In the genomic region with DNA sequence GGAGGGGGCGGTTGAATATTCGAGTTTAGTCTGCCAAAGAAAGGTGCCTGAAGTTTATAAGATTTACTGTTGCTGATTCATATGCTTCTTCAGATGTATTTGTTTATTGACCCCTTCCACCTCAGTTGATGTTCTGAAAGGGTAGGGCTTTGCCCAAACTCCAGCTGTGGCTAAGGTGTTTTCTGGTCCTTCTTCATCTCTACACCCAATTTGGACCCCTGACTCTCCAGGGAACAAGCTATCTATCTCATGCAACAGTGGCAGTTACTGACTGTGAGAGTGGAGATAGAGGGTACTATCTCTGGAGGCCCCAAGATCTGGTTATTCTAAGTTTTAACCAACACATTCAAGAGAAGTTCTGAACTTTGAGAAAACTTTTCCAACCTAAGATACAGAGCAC, we compare ENCODE assay signal across 1 cellular context.
TF ChIP-seq lines count a peak whose summit lies in the region.

No MANE protein-coding gene starts in this region.

TF ChIP-seq in K562, 482 proteins besides CTCF, POLR2A, EP300 and RAD21 (continued from another document and continues in another):
- TF ChIP-seq, protein P1, sequence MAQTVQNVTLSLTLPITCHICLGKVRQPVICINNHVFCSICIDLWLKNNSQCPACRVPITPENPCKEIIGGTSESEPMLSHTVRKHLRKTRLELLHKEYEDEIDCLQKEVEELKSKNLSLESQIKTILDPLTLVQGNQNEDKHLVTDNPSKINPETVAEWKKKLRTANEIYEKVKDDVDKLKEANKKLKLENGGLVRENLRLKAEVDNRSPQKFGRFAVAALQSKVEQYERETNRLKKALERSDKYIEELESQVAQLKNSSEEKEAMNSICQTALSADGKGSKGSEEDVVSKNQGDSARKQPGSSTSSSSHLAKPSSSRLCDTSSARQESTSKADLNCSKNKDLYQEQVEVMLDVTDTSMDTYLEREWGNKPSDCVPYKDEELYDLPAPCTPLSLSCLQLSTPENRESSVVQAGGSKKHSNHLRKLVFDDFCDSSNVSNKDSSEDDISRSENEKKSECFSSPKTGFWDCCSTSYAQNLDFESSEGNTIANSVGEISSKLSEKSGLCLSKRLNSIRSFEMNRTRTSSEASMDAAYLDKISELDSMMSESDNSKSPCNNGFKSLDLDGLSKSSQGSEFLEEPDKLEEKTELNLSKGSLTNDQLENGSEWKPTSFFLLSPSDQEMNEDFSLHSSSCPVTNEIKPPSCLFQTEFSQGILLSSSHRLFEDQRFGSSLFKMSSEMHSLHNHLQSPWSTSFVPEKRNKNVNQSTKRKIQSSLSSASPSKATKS (CRISPR knock-in tag; IDR thresholded peaks at IDR 0.05), result no peak
- TF ChIP-seq ZNF134 (CRISPR knock-in tag; conservative IDR thresholded peaks at IDR 0.05), result no peak
- peak; percentile 20; the same call in 1 of the 2 replicates for TF ChIP-seq PHB2 (IDR thresholded peaks at IDR 0.05; ENCODE audit: low read depth)
- no peak for TF ChIP-seq HDAC6 (IDR thresholded peaks at IDR 0.05; ENCODE audit: low read depth, low read length)
- peak; percentile 68 to 88; a peak in 3 of 4 replicates for TF ChIP-seq ARNT (IDR thresholded peaks at IDR 0.05)
- peak; percentile 90 for TF ChIP-seq SMARCA4 (IDR thresholded peaks at IDR 0.05)
- TF ChIP-seq CREBBP (IDR thresholded peaks at IDR 0.05; ENCODE audit: low read depth, low read length), result no peak
- no peak for TF ChIP-seq WHSC1 (IDR thresholded peaks at IDR 0.05; ENCODE audit: low read length)
- no peak for TF ChIP-seq ZFX (CRISPR knock-in tag; IDR thresholded peaks at IDR 0.05)
- TF ChIP-seq MAFF (IDR thresholded peaks at IDR 0.05; ENCODE audit: low read length), result no peak
- TF ChIP-seq ZC3H8 (IDR thresholded peaks at IDR 0.05), result no peak
- TF ChIP-seq CSDE1 (IDR thresholded peaks at IDR 0.05), result 0 out of 4 replicates have a peak, but pooled peaks of 1 of the 2 experiments have one; percentile 40
- TF ChIP-seq, protein P2, sequence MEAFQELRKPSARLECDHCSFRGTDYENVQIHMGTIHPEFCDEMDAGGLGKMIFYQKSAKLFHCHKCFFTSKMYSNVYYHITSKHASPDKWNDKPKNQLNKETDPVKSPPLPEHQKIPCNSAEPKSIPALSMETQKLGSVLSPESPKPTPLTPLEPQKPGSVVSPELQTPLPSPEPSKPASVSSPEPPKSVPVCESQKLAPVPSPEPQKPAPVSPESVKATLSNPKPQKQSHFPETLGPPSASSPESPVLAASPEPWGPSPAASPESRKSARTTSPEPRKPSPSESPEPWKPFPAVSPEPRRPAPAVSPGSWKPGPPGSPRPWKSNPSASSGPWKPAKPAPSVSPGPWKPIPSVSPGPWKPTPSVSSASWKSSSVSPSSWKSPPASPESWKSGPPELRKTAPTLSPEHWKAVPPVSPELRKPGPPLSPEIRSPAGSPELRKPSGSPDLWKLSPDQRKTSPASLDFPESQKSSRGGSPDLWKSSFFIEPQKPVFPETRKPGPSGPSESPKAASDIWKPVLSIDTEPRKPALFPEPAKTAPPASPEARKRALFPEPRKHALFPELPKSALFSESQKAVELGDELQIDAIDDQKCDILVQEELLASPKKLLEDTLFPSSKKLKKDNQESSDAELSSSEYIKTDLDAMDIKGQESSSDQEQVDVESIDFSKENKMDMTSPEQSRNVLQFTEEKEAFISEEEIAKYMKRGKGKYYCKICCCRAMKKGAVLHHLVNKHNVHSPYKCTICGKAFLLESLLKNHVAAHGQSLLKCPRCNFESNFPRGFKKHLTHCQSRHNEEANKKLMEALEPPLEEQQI (IDR thresholded peaks at IDR 0.05), result 0 out of 2 replicates have a peak, but pooled peaks have one; percentile 25
- TF ChIP-seq STAT5A (IDR thresholded peaks at IDR 0.05; ENCODE audit: borderline replicate concordance, low read length), result peak; percentile 82
- no peak for TF ChIP-seq NRF1 (conservative IDR thresholded peaks at IDR 0.05 in 1 of 2, IDR thresholded peaks at IDR 0.05 in 1 of 2)
- TF ChIP-seq, protein P3, sequence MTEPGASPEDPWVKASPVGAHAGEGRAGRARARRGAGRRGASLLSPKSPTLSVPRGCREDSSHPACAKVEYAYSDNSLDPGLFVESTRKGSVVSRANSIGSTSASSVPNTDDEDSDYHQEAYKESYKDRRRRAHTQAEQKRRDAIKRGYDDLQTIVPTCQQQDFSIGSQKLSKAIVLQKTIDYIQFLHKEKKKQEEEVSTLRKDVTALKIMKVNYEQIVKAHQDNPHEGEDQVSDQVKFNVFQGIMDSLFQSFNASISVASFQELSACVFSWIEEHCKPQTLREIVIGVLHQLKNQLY (CRISPR knock-in tag; conservative IDR thresholded peaks at IDR 0.05), result no peak
- TF ChIP-seq, protein P4, sequence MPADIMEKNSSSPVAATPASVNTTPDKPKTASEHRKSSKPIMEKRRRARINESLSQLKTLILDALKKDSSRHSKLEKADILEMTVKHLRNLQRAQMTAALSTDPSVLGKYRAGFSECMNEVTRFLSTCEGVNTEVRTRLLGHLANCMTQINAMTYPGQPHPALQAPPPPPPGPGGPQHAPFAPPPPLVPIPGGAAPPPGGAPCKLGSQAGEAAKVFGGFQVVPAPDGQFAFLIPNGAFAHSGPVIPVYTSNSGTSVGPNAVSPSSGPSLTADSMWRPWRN (IDR thresholded peaks at IDR 0.05; ENCODE audit: low read depth), result no peak
- no peak for TF ChIP-seq ZBTB34 (CRISPR knock-in tag; IDR thresholded peaks at IDR 0.05)
- TF ChIP-seq YY1 (IDR thresholded peaks at IDR 0.05; ENCODE audit: borderline replicate concordance in 1 of 3, control insufficient read depth in 1 of 3, extremely low read depth in 1 of 3, insufficient read depth in 3 of 3, insufficient read length in 1 of 3, insufficient replicate concordance in 2 of 3, low read depth in 1 of 3, low read length in 2 of 3), result peak in 1 of 3 experiments; percentile 17
- TF ChIP-seq TCF7 (IDR thresholded peaks at IDR 0.05; ENCODE audit: borderline replicate concordance), result no peak
- TF ChIP-seq MTF1 (CRISPR knock-in tag; IDR thresholded peaks at IDR 0.05; ENCODE audit: borderline replicate concordance), result no peak
- no peak for TF ChIP-seq FOXJ3 (CRISPR knock-in tag; IDR thresholded peaks at IDR 0.05)
- no peak for TF ChIP-seq HDAC2 (IDR thresholded peaks at IDR 0.05)
- no peak for TF ChIP-seq ZNF143 (CRISPR knock-in tag; IDR thresholded peaks at IDR 0.05)
- TF ChIP-seq SPI1 (IDR thresholded peaks at IDR 0.05; ENCODE audit: borderline replicate concordance, low read depth, low read length), result no peak
- TF ChIP-seq, protein P5, sequence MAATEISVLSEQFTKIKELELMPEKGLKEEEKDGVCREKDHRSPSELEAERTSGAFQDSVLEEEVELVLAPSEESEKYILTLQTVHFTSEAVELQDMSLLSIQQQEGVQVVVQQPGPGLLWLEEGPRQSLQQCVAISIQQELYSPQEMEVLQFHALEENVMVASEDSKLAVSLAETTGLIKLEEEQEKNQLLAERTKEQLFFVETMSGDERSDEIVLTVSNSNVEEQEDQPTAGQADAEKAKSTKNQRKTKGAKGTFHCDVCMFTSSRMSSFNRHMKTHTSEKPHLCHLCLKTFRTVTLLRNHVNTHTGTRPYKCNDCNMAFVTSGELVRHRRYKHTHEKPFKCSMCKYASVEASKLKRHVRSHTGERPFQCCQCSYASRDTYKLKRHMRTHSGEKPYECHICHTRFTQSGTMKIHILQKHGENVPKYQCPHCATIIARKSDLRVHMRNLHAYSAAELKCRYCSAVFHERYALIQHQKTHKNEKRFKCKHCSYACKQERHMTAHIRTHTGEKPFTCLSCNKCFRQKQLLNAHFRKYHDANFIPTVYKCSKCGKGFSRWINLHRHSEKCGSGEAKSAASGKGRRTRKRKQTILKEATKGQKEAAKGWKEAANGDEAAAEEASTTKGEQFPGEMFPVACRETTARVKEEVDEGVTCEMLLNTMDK (IDR thresholded peaks at IDR 0.05; ENCODE audit: borderline replicate concordance, insufficient read depth, low read depth, low read length, poor library complexity, severe bottlenecking), result no peak
- TF ChIP-seq ZBTB33 (CRISPR knock-in tag; IDR thresholded peaks at IDR 0.05), result no peak
- TF ChIP-seq KLF13 (tag; IDR thresholded peaks at IDR 0.05; ENCODE audit: borderline replicate concordance, low read depth), result no peak
- no peak for TF ChIP-seq ESRRA (IDR thresholded peaks at IDR 0.05; ENCODE audit: borderline replicate concordance, low read depth)
- TF ChIP-seq DPF2 (IDR thresholded peaks at IDR 0.05), result peak; percentile 93
- no peak for TF ChIP-seq MXI1 (IDR thresholded peaks at IDR 0.05; ENCODE audit: low read depth, low read length)
- TF ChIP-seq TRIM25 (IDR thresholded peaks at IDR 0.05; ENCODE audit: borderline replicate concordance), result no peak
- no peak for TF ChIP-seq HNRNPH1 (optimal IDR thresholded peaks at IDR 0.05; ENCODE audit: low read depth, low read length)
- TF ChIP-seq, protein P6, sequence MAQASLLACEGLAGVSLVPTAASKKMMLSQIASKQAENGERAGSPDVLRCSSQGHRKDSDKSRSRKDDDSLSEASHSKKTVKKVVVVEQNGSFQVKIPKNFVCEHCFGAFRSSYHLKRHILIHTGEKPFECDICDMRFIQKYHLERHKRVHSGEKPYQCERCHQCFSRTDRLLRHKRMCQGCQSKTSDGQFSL (CRISPR knock-in tag; IDR thresholded peaks at IDR 0.05), result no peak
- TF ChIP-seq, protein P6 (tag; IDR thresholded peaks at IDR 0.05), result no peak
- no peak for TF ChIP-seq RFX5 (IDR thresholded peaks at IDR 0.05; ENCODE audit: low read depth, low read length)
- no peak for TF ChIP-seq ZNF280B (CRISPR knock-in tag; IDR thresholded peaks at IDR 0.05)
- TF ChIP-seq PKNOX1 (IDR thresholded peaks at IDR 0.05), result 0 out of 2 replicates have a peak, but pooled peaks have one; percentile 15
- no peak for TF ChIP-seq DLX4 (CRISPR knock-in tag; IDR thresholded peaks at IDR 0.05)
- no peak for TF ChIP-seq ZNF175 (CRISPR knock-in tag; IDR thresholded peaks at IDR 0.05; ENCODE audit: low read depth)
- no peak for TF ChIP-seq SRSF9 (IDR thresholded peaks at IDR 0.05; ENCODE audit: borderline replicate concordance, low read depth, low read length)
- no peak for TF ChIP-seq KDM5B (IDR thresholded peaks at IDR 0.05; ENCODE audit: insufficient replicate concordance, low read depth, low read length)
